In genomic region chr7:68235937-68236336, GRCh38 we compare ENCODE assay signal across 2 cellular contexts.
TF ChIP-seq lines count a peak whose summit lies in the region.

No MANE protein-coding gene starts in this region.

TF ChIP-seq in IMR-90, 13 proteins besides CTCF, POLR2A, EP300 and RAD21 (continued from another document):
- no peak for TF ChIP-seq RFX5 (IDR thresholded peaks at IDR 0.05; ENCODE audit: low read depth, low read length)
- no peak for TF ChIP-seq CEBPB (IDR thresholded peaks at IDR 0.05; ENCODE audit: low read depth, low read length)
- TF ChIP-seq ELK1 (IDR thresholded peaks at IDR 0.05; ENCODE audit: borderline replicate concordance, low read depth, low read length) = no peak
- no peak for TF ChIP-seq MXI1 (IDR thresholded peaks at IDR 0.05; ENCODE audit: borderline replicate concordance, low read depth, low read length)
- no peak for TF ChIP-seq BHLHE40 (IDR thresholded peaks at IDR 0.05; ENCODE audit: low read depth, low read length)
- no peak for TF ChIP-seq NFE2L2 (IDR thresholded peaks at IDR 0.05; ENCODE audit: low read depth, low read length)
- no peak for TF ChIP-seq RCOR1 (IDR thresholded peaks at IDR 0.05; ENCODE audit: insufficient replicate concordance, low read length)
- no peak for TF ChIP-seq FOS (IDR thresholded peaks at IDR 0.05; ENCODE audit: low read depth, low read length)
- TF ChIP-seq MAZ (IDR thresholded peaks at IDR 0.05; ENCODE audit: borderline replicate concordance, low read depth, low read length) = no peak
- TF ChIP-seq USF2 (IDR thresholded peaks at IDR 0.05; ENCODE audit: low read depth, low read length) = no peak
- no peak for TF ChIP-seq CHD1 (IDR thresholded peaks at IDR 0.05; ENCODE audit: low read depth, low read length)
TF ChIP-seq in IMR-90: peak in this region for 0.

TF ChIP-seq in endothelial cell of umbilical vein, 7 proteins besides CTCF, POLR2A, EP300 and RAD21:
- TF ChIP-seq MAX (IDR thresholded peaks at IDR 0.05; ENCODE audit: insufficient read depth, insufficient read length) = no peak
- no peak for TF ChIP-seq FOS (IDR thresholded peaks at IDR 0.05; ENCODE audit: borderline replicate concordance, insufficient read depth, low read length)
- TF ChIP-seq JUN (IDR thresholded peaks at IDR 0.05; ENCODE audit: borderline replicate concordance, insufficient read depth, insufficient read length, low read depth) = peak; percentile 32
- TF ChIP-seq POLR2AphosphoS5 (IDR thresholded peaks at IDR 0.05; ENCODE audit: insufficient read depth, low read depth, low read length) = no peak
- TF ChIP-seq EZH2 (IDR thresholded peaks at IDR 0.05; ENCODE audit: borderline replicate concordance, low read depth, low read length, severe bottlenecking) = no peak
TF ChIP-seq in endothelial cell of umbilical vein: peak in this region for 1.
